ENCODE assay signal across 23 cellular contexts in the genomic region with DNA sequence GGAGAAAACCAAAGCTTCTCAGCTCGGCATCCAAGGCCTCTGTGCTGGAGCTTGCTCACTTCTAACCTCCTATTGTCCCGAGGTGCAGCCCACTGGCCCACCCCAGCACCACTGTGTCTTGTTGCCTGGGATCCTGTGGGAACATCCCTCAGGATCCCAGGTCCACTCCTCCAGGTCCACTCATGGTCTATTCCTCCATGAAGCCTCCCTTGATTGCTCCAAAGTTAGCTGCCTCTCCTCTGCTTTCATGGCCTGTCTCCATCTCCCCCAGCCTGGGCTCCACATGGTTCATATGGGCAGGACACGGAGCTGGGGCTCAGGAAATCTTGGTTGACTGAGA. TPM values are rescaled to one million over a fixed set of nuclear protein-coding genes. Genes with fewer than 3 reads are reported as not detected.
DNase-seq lines count a peak whose midpoint lies in the region; ATAC-seq and TF ChIP-seq lines count a peak whose summit lies in the region.
"Had no signal": no experiment of that assay in that cellular context is flagged by ENCODE, and none has a peak within 500 bp of the region (broad histone marks: within the 10 kb centered on the region; RNA-seq: fewer than 3 reads in every experiment).

No MANE protein-coding gene starts in this region.

- peaks cover 67% of the 10 kb centered on the region for H3K4me1 Mint-ChIP-seq in activated CD8-positive, alpha-beta memory T cell treated with anti-CD3 and anti-CD28 coated beads, Interleukin-2, amount 10 ng/mL, durations not matched to agents 7 days and 5 days
- peaks cover 33% of the 10 kb centered on the region for H3K4me1 Mint-ChIP-seq in activated CD4-positive, alpha-beta memory T cell treated with anti-CD3 and anti-CD28 coated beads for 36 hours (ENCODE audit: low read depth)
- H3K4me1 Mint-ChIP-seq in central memory CD8-positive, alpha-beta T cell = peaks cover 49% of the 10 kb centered on the region
- peaks cover 2% of the 10 kb centered on the region for H3K4me1 Mint-ChIP-seq in progenitor cell of endocrine pancreas (ENCODE audit: low read depth)
- H3K4me1 Mint-ChIP-seq: mesothelial cell of epicardium had no signal

- H3K4me3 Mint-ChIP-seq in activated CD8-positive, alpha-beta memory T cell treated with anti-CD3 and anti-CD28 coated beads, Interleukin-2, amount 10 ng/mL, durations not matched to agents 7 days and 5 days = no peak overlapping the region
- no peak overlapping the region for H3K4me3 Mint-ChIP-seq in activated CD4-positive, alpha-beta memory T cell treated with anti-CD3 and anti-CD28 coated beads for 36 hours
- no peak overlapping the region for H3K4me3 Mint-ChIP-seq in central memory CD8-positive, alpha-beta T cell
- no peak overlapping the region for H3K4me3 Mint-ChIP-seq in progenitor cell of endocrine pancreas (ENCODE audit: low read depth)
- H3K4me3 Mint-ChIP-seq: activated B cell treated with CpG ODN at 0.5 μM for 24 hours, mesothelial cell of epicardium, nephron progenitor cell, type B pancreatic cell had no signal

- no peak for TF ChIP-seq POLR2A in erythroblast (IDR thresholded peaks at IDR 0.05; ENCODE audit: low read length)

- DNase-seq in activated CD8-positive, alpha-beta memory T cell treated with anti-CD3 and anti-CD28 coated beads, Interleukin-2, amount 10 ng/mL, durations not matched to agents 7 days and 5 days = no peak
- DNase-seq in activated CD8-positive, alpha-beta memory T cell treated with anti-CD3 and anti-CD28 coated beads, Interleukin-2, amount 50 U/mL, for 4 hours = no peak
- no peak for DNase-seq in activated CD4-positive, alpha-beta memory T cell treated with anti-CD3 and anti-CD28 coated beads for 36 hours
- DNase-seq in central memory CD8-positive, alpha-beta T cell (ENCODE audit: low spot score in 2 of 2) = no peak
- DNase-seq in progenitor cell of endocrine pancreas (ENCODE audit: low spot score, unreplicated experiment) = no peak
- no peak for DNase-seq in iPS-NIHi11 (ENCODE audit: low spot score)
- DNase-seq in erythroblast (lab: John Stamatoyannopoulos, UW) = no peak
- no peak for DNase-seq in left ventricle myocardium superior
- DNase-seq: activated B cell treated with CpG ODN at 0.5 μM for 24 hours; activated gamma-delta T cell treated with Interleukin-2 at 50 U/mL for 16 hours; cerebellar nuclear complex; foreskin melanocyte; GOT3; left ventricle myocardium inferior; MG63; NCI-H1417 treated with DMSO at 0.1 percent for 48 hours; NCI-H510A treated with DMSO at 0.1 percent for 48 hours; SJCRH30; stimulated activated CD8-positive, alpha-beta memory T cell treated with anti-CD3 and anti-CD28 coated beads, Interleukin-4, amount 100 ng/mL, for 48 hours had no signal

- H3K9me3 Mint-ChIP-seq in activated CD8-positive, alpha-beta memory T cell treated with anti-CD3 and anti-CD28 coated beads, Interleukin-2, amount 10 ng/mL, durations not matched to agents 7 days and 5 days (ENCODE audit: low read depth) = no peaks in the 10 kb centered on the region
- no peaks in the 10 kb centered on the region for H3K9me3 Mint-ChIP-seq in activated CD4-positive, alpha-beta memory T cell treated with anti-CD3 and anti-CD28 coated beads for 36 hours
- no peaks in the 10 kb centered on the region for H3K9me3 Mint-ChIP-seq in central memory CD8-positive, alpha-beta T cell
- H3K9me3 Mint-ChIP-seq in progenitor cell of endocrine pancreas (ENCODE audit: low read depth) = no peaks in the 10 kb centered on the region
- H3K9me3 Mint-ChIP-seq: activated B cell treated with CpG ODN at 0.5 μM for 24 hours, mesothelial cell of epicardium, nephron progenitor cell, type B pancreatic cell had no signal

- no peak for ATAC-seq in activated CD8-positive, alpha-beta memory T cell treated with anti-CD3 and anti-CD28 coated beads, Interleukin-2, amount 10 ng/mL, durations not matched to agents 7 days and 5 days
- no peak for ATAC-seq in central memory CD8-positive, alpha-beta T cell (replicated peaks; ENCODE audit: extremely low read depth, poor library complexity, severe bottlenecking)
- ATAC-seq in left ventricle myocardium superior = no peak

- H3K27me3 Mint-ChIP-seq in activated CD8-positive, alpha-beta memory T cell treated with anti-CD3 and anti-CD28 coated beads, Interleukin-2, amount 10 ng/mL, durations not matched to agents 7 days and 5 days = no peaks in the 10 kb centered on the region
- no peaks in the 10 kb centered on the region for H3K27me3 Mint-ChIP-seq in activated CD4-positive, alpha-beta memory T cell treated with anti-CD3 and anti-CD28 coated beads for 36 hours
- H3K27me3 Mint-ChIP-seq in central memory CD8-positive, alpha-beta T cell = no peaks in the 10 kb centered on the region
- H3K27me3 Mint-ChIP-seq in progenitor cell of endocrine pancreas = no peaks in the 10 kb centered on the region
- H3K27me3 Mint-ChIP-seq: activated B cell treated with CpG ODN at 0.5 μM for 24 hours, type B pancreatic cell had no signal

- POLR2A ChIA-PET in activated CD4-positive, alpha-beta memory T cell treated with anti-CD3 and anti-CD28 coated beads for 36 hours (lab: Charles Lee) = interaction anchor here (1.5 kb wide), 1 partner anchor 14 kb away, joined by 5 read pairs; a partner anchor contains a TSS

- TF ChIP-seq CTCF in progenitor cell of endocrine pancreas (IDR thresholded peaks at IDR 0.05; ENCODE audit: unreplicated experiment) = no peak

- CTCF ChIA-PET in activated CD8-positive, alpha-beta memory T cell treated with anti-CD3 and anti-CD28 coated beads, Interleukin-2, amount 10 ng/mL, durations not matched to agents 7 days and 5 days (lab: Charles Lee) = interaction anchor here (1.6 kb wide), 1 partner anchor 12 kb away, joined by 10 read pairs; no protein-coding TSS in a partner anchor
- CTCF ChIA-PET in activated CD4-positive, alpha-beta memory T cell treated with anti-CD3 and anti-CD28 coated beads for 36 hours (lab: Charles Lee) = interaction anchor here (1.0 kb wide), 1 partner anchor 26 kb away, joined by 3 read pairs; a partner anchor contains a TSS

- intact Hi-C loops in activated CD4-positive, alpha-beta memory T cell treated with anti-CD3 and anti-CD28 coated beads for 36 hours (cut with micrococcal nuclease) = no loop called here
- intact Hi-C loops in left ventricle myocardium superior (cut with micrococcal nuclease) = no loop called here

- H3K27ac Mint-ChIP-seq in activated CD8-positive, alpha-beta memory T cell treated with anti-CD3 and anti-CD28 coated beads, Interleukin-2, amount 10 ng/mL, durations not matched to agents 7 days and 5 days = peak overlapping the region; percentile 96
- H3K27ac Mint-ChIP-seq in activated CD4-positive, alpha-beta memory T cell treated with anti-CD3 and anti-CD28 coated beads for 36 hours = peak overlapping the region; percentile 52
- H3K27ac Mint-ChIP-seq in central memory CD8-positive, alpha-beta T cell (ENCODE audit: low read depth) = peak overlapping the region; percentile 89
- peak overlapping the region; percentile 74 for H3K27ac Mint-ChIP-seq in progenitor cell of endocrine pancreas
- H3K27ac Mint-ChIP-seq: activated B cell treated with CpG ODN at 0.5 μM for 24 hours, mesothelial cell of epicardium, nephron progenitor cell, type B pancreatic cell had no signal

- peaks cover 62% of the 10 kb centered on the region for H3K36me3 Mint-ChIP-seq in activated CD8-positive, alpha-beta memory T cell treated with anti-CD3 and anti-CD28 coated beads, Interleukin-2, amount 10 ng/mL, durations not matched to agents 7 days and 5 days
- peaks cover 46% of the 10 kb centered on the region for H3K36me3 Mint-ChIP-seq in activated CD4-positive, alpha-beta memory T cell treated with anti-CD3 and anti-CD28 coated beads for 36 hours
- peaks cover 51% of the 10 kb centered on the region for H3K36me3 Mint-ChIP-seq in central memory CD8-positive, alpha-beta T cell (ENCODE audit: insufficient read depth)
- H3K36me3 Mint-ChIP-seq in progenitor cell of endocrine pancreas (ENCODE audit: insufficient read depth) = no peaks in the 10 kb centered on the region
- H3K36me3 Mint-ChIP-seq: mesothelial cell of epicardium, type B pancreatic cell had no signal

RNA-seq across cellular contexts. Expression of a gene that starts 13.9 kb away (rescaled TPM):
- 100 to 1,000 TPM; 109 to 140 TPM for total RNA-seq in activated CD8-positive, alpha-beta memory T cell treated with anti-CD3 and anti-CD28 coated beads, Interleukin-2, amount 10 ng/mL, durations not matched to agents 7 days and 5 days
- 10 to 100 TPM; 47.1 to 47.7 TPM for total RNA-seq in activated CD4-positive, alpha-beta memory T cell treated with anti-CD3 and anti-CD28 coated beads for 36 hours
- 0.62 and 0.77 TPM in 2 replicates for total RNA-seq in progenitor cell of endocrine pancreas
- 0.47 TPM for total RNA-seq in left ventricle myocardium superior
- total RNA-seq: A673 had no signal

RNA-seq across cellular contexts. Expression of a gene that starts 26.5 kb away (rescaled TPM):
- total RNA-seq in activated CD8-positive, alpha-beta memory T cell treated with anti-CD3 and anti-CD28 coated beads, Interleukin-2, amount 10 ng/mL, durations not matched to agents 7 days and 5 days = 100 to 1,000 TPM in 1 of 2 experiments, 10 to 100 TPM in 1; 81.8 to 115 TPM
- 100 to 1,000 TPM; 113 to 114 TPM for total RNA-seq in activated CD4-positive, alpha-beta memory T cell treated with anti-CD3 and anti-CD28 coated beads for 36 hours
- total RNA-seq in progenitor cell of endocrine pancreas (58.8 and 59.6 TPM in 2 replicates), left ventricle myocardium superior (53.4 TPM)

RNA-seq across cellular contexts. Expression of a gene that starts 58.7 kb away (rescaled TPM):
- total RNA-seq in activated CD8-positive, alpha-beta memory T cell treated with anti-CD3 and anti-CD28 coated beads, Interleukin-2, amount 10 ng/mL, durations not matched to agents 7 days and 5 days = 10 to 100 TPM; 32.5 to 40.9 TPM
- total RNA-seq in activated CD4-positive, alpha-beta memory T cell treated with anti-CD3 and anti-CD28 coated beads for 36 hours = 10 to 100 TPM; 39.7 to 43.0 TPM
- total RNA-seq in progenitor cell of endocrine pancreas = 121 and 140 TPM in 2 replicates
- total RNA-seq in left ventricle myocardium superior = 7.6 TPM

Comparison
In these comparisons a context has a peak if more than half of its experiments do, and no peak if none do; other contexts are left out.
1. RNA of a gene that starts 13.9 kb away (total RNA-seq): 109 to 140 TPM in activated CD8-positive, alpha-beta memory T cell treated with anti-CD3 and anti-CD28 coated beads, Interleukin-2, amount 10 ng/mL, durations not matched to agents 7 days and 5 days and 47.1 to 47.7 TPM in activated CD4-positive, alpha-beta memory T cell treated with anti-CD3 and anti-CD28 coated beads for 36 hours; 0.62 to 0.77 TPM in progenitor cell of endocrine pancreas and 0.47 TPM in left ventricle myocardium superior (single experiment); every median in the first group is over 10 times any median in the second.
2. Peak in every context shown above with its lines, with median percentiles within 50 percentile points of each other: H3K27ac Mint-ChIP-seq.